ENCODE assay signal across 8 cellular contexts in genomic region chr1:84892657-84893618, GRCh38. TPM values are rescaled to one million over a fixed set of nuclear protein-coding genes. Genes with fewer than 3 reads are reported as not detected.
DNase-seq lines count a peak whose midpoint lies in the region; ATAC-seq and TF ChIP-seq lines count a peak whose summit lies in the region.

Gene LPAR3 (minus strand): TSS chr1:84893206. CDS start chr1:84866120, 27,086 bp downstream.

- H3K36me3 ChIP-seq in BE2C: no peaks in the 10 kb centered on the region
- H3K36me3 ChIP-seq in psoas muscle (ENCODE audit: insufficient read depth in 1 of 2, low read depth in 1 of 2): no peaks in the 10 kb centered on the region

- H3K4me1 ChIP-seq in BE2C (no peaks in the 10 kb centered on the region), psoas muscle (no peaks in the 10 kb centered on the region)

- intact Hi-C loops in psoas muscle (cut with DNase I): no loop called here

- DNase-seq in BE2C (peak; percentile 81), KG1 (lab: John Stamatoyannopoulos, UW) (peak; percentile 7), fibroblast of villous mesenchyme (ENCODE audit: low read depth) (peak; percentile 48), psoas muscle (no peak)
- DNase-seq in activated CD8-positive, alpha-beta memory T cell treated with anti-CD3 and anti-CD28 coated beads, Interleukin-2, amount 50 U/mL, for 4 hours: peak; percentile 40

- no peak within 1 kb of the TSS for H3K27ac ChIP-seq in psoas muscle

- H3K27me3 ChIP-seq in BE2C (no peaks in the 10 kb centered on the region), psoas muscle (ENCODE audit: insufficient read depth in 3 of 3, low read length in 2 of 3) (peaks cover 6 to 45% (median 9%) of the 10 kb centered on the region in 3 donors)

- no peaks in the 10 kb centered on the region for H3K9me3 ChIP-seq in BE2C
- H3K9me3 ChIP-seq in psoas muscle: no peaks in the 10 kb centered on the region

- 0 to 1% (median 1%) methylated on average over 69 to 97 of the region's 97 CpGs for WGBS in psoas muscle, 3 donors

- peak within 1 kb of the TSS; percentile 70 for H3K4me3 ChIP-seq in BE2C (ENCODE audit: low read depth, low read length)
- H3K4me3 ChIP-seq in fibroblast of villous mesenchyme (ENCODE audit: low read depth, low read length): peak within 1 kb of the TSS; percentile 65
- H3K4me3 ChIP-seq in psoas muscle: peak within 1 kb of the TSS; percentile 11

- no peak for TF ChIP-seq CTCF in BE2C (IDR thresholded peaks at IDR 0.05; ENCODE audit: low read depth, low read length)
- no peak for TF ChIP-seq CTCF in fibroblast of villous mesenchyme (IDR thresholded peaks at IDR 0.05; ENCODE audit: insufficient read depth, low read depth, low read length)
- TF ChIP-seq CTCF in psoas muscle (IDR thresholded peaks at IDR 0.05): no peak

- ATAC-seq in psoas muscle (no peak), HG03571 (IDR thresholded peaks at IDR 0.05; ENCODE audit: unreplicated experiment) (no peak), GM21723 (IDR thresholded peaks at IDR 0.05; ENCODE audit: unreplicated experiment) (no peak), HG03095 (IDR thresholded peaks at IDR 0.05; ENCODE audit: unreplicated experiment) (no peak)

RNA-seq across cellular contexts. Expression of gene LPAR3, which starts in this region (rescaled TPM):
- polyA plus RNA-seq in BE2C (2012; ENCODE audit: insufficient read depth, insufficient read length, low read depth): 3.0 TPM
- total RNA-seq in fibroblast of villous mesenchyme: 1.9 and 2.6 TPM in 2 replicates
- under 1 TPM in 1 of 4 donors, not detected in 3; 0.20 TPM for total RNA-seq in psoas muscle
- polyA plus RNA-seq in psoas muscle: under 1 TPM in 2 of 3 donors, not detected in 1; 0.01 to 0.03 TPM

Comparison
In these comparisons a context has a peak if more than half of its experiments do, and no peak if none do; other contexts are left out.
1. DNase-seq: peak in BE2C (single experiment), KG1 (single experiment), activated CD8-positive, alpha-beta memory T cell treated with anti-CD3 and anti-CD28 coated beads, Interleukin-2, amount 50 U/mL, for 4 hours (single experiment) and fibroblast of villous mesenchyme (single experiment); none in psoas muscle (0 of 2).
2. H3K4me3 ChIP-seq: peak in every context shown above with its lines; median percentile 70 in BE2C; 65 in fibroblast of villous mesenchyme; 11 in psoas muscle.